Comparison of ENCODE assay signal across 8 cellular contexts in the genomic region with DNA sequence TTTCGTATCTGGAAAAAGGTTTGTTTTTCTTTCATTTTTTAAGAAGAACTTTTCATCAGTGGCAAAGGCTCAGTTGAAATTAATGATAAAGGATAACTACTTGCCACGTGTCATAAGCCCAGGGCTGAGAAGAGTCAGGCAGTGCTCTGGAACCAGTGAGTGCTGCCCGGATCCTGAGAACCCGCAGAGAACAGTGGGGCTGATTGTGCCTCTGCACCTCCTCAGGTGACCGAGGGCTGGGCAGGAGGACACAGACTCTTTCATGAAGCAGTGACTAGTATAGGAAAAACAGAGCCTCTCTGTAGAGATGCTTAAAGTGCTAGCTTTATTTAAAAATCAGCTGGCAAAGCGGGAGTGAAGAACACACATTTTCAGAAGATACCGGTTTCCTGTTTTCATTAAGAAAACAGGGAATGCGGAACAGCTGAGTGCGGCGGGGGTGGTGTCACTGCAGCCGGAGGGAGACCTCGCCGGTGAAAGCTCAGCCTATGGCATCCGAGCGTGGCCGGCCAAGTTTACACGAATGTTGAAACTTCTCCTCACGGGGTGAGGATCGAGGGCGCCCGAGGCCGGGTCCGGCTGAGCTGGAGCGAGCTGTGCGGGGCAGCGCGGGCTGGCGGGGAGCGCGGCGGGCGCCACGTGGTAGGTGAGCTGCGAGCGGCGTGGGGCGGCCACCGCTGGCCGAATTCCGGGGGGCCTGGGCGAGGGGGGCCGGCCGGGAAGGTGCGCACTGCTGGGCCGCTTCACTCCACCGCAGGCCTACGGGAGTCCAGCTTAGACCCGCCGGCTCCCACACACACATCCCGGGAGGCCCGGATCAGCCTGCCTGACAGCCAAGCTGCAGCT.
DNase-seq lines count a peak whose midpoint lies in the region; ATAC-seq and TF ChIP-seq lines count a peak whose summit lies in the region.

No MANE protein-coding gene starts in this region.

- TF ChIP-seq CTCF in Calu3 (IDR thresholded peaks at IDR 0.05; ENCODE audit: unreplicated experiment) (no peak), liver (IDR thresholded peaks at IDR 0.05; ENCODE audit: low read depth, low read length, missing input control) (no peak)

- H3K27me3 Mint-ChIP-seq in Calu3 (ENCODE audit: unreplicated experiment) = no peaks in the 10 kb centered on the region

- H3K36me3 ChIP-seq in ectodermal cell (ENCODE audit: control insufficient read depth, insufficient read depth, low read length) = peaks cover 4% of the 10 kb centered on the region
- H3K36me3 ChIP-seq in liver (ENCODE audit: control insufficient read depth in 4 of 4, insufficient read depth in 3 of 4, low read depth in 1 of 4, low read length in 3 of 4) = peaks cover 2 to 13% (median 11%) of the 10 kb centered on the region in 4 donors

- peaks cover 13% of the 10 kb centered on the region for H3K4me1 Mint-ChIP-seq in Calu3 (ENCODE audit: low read depth, unreplicated experiment)

- peak overlapping the region; percentile 28 for H3K4me3 ChIP-seq in ectodermal cell (ENCODE audit: insufficient read depth, low read depth, low read length)
- peak overlapping the region; percentile 58 to 83 (median 81) for H3K4me3 ChIP-seq in liver (ENCODE audit: low read depth in 1 of 3, low read length in 3 of 3)

- peak overlapping the region; percentile 81 for H3K27ac Mint-ChIP-seq in Calu3 (ENCODE audit: unreplicated experiment)

- peaks cover 28% of the 10 kb centered on the region for H3K27me3 ChIP-seq in ectodermal cell (ENCODE audit: control insufficient read depth, insufficient read depth, low read length, poor library complexity, severe bottlenecking)
- no peaks in the 10 kb centered on the region for H3K27me3 ChIP-seq in liver (ENCODE audit: control insufficient read depth in 4 of 4, insufficient read depth in 4 of 4, low read length in 3 of 4)

- 7 to 8% methylated on average over 51 of the region's 51 CpGs for WGBS in ectodermal cell, 2 experiments
- 2% methylated on average over 51 of the region's 51 CpGs for WGBS in liver

- no peak overlapping the region for H3K27ac ChIP-seq in ectodermal cell (ENCODE audit: insufficient read depth, low read depth, low read length, poor library complexity, severe bottlenecking)
- H3K27ac ChIP-seq in liver (ENCODE audit: low read depth in 1 of 2, low read length in 2 of 2) = peak overlapping the region; percentile 94

- ATAC-seq in HG02588 (IDR thresholded peaks at IDR 0.05; ENCODE audit: unreplicated experiment) = no peak

- H3K36me3 Mint-ChIP-seq in Calu3 (ENCODE audit: insufficient read depth, unreplicated experiment) = peaks cover 21% of the 10 kb centered on the region

- H3K4me3 Mint-ChIP-seq in Calu3 (ENCODE audit: low read depth, unreplicated experiment) = peak overlapping the region; percentile 74

- no TSS peak for BruUV-seq in Calu3 (replicated peaks; lab: Mats Ljungman, UMichigan)

- peak in 1 of 2 donors; percentile 37 for TF ChIP-seq RAD21 in liver (IDR thresholded peaks at IDR 0.05)

- H3K9me3 Mint-ChIP-seq in Calu3 (ENCODE audit: low read depth, unreplicated experiment) = no peaks in the 10 kb centered on the region

- H3K9me3 ChIP-seq in ectodermal cell (ENCODE audit: control insufficient read depth, low read length) (no peaks in the 10 kb centered on the region), liver (ENCODE audit: control insufficient read depth in 4 of 4, low read length in 3 of 4) (no peaks in the 10 kb centered on the region)

- DNase-seq in Calu3 (peak; percentile 66), HuH-7 (ENCODE audit: low spot score) (peak; percentile 48), GM19240 (ENCODE audit: insufficient read length, low spot score) (no peak)
- peak; percentile 8 to 9 for DNase-seq in activated CD4-positive, alpha-beta T cell treated with anti-CD3 and anti-CD28 coated beads, Interleukin-2, amount 50 U/mL, for 4 hours
- DNase-seq in stimulated activated CD4-positive, alpha-beta T cell treated with anti-CD3 and anti-CD28 coated beads, Interleukin-4, amount 100 ng/mL, for 1 hour = peak; percentile 31

- H3K4me1 ChIP-seq in ectodermal cell (ENCODE audit: control insufficient read depth, insufficient read depth, low read length) (no peaks in the 10 kb centered on the region), liver (ENCODE audit: control insufficient read depth in 4 of 4, insufficient read depth in 4 of 4, low read length in 3 of 4) (peaks cover 5 to 64% (median 37%) of the 10 kb centered on the region in 4 donors)

- H3K9ac ChIP-seq in liver (ENCODE audit: low read depth in 1 of 2, low read length in 2 of 2) = peak overlapping the region; percentile 80 to 97

- CTCF ChIA-PET in Calu3 (lab: Charles Lee) = interaction anchor here (0.6 kb wide), 1 partner anchor 217 kb away, joined by 3 read pairs; no protein-coding TSS in a partner anchor

- intact Hi-C loops in Calu3 (cut with micrococcal nuclease; ENCODE audit: unreplicated experiment) = loop anchor here (5.0 kb wide), 1 partner anchor 95 kb away; no protein-coding TSS in a partner anchor

TF ChIP-seq in liver, 16 proteins besides CTCF, POLR2A, EP300 and RAD21:
- peak; percentile 73 for TF ChIP-seq YY1 (IDR thresholded peaks at IDR 0.05)
- TF ChIP-seq EGR1 (IDR thresholded peaks at IDR 0.05; ENCODE audit: low read depth in 2 of 2) = peak; percentile 15 to 62
- TF ChIP-seq, protein P1, sequence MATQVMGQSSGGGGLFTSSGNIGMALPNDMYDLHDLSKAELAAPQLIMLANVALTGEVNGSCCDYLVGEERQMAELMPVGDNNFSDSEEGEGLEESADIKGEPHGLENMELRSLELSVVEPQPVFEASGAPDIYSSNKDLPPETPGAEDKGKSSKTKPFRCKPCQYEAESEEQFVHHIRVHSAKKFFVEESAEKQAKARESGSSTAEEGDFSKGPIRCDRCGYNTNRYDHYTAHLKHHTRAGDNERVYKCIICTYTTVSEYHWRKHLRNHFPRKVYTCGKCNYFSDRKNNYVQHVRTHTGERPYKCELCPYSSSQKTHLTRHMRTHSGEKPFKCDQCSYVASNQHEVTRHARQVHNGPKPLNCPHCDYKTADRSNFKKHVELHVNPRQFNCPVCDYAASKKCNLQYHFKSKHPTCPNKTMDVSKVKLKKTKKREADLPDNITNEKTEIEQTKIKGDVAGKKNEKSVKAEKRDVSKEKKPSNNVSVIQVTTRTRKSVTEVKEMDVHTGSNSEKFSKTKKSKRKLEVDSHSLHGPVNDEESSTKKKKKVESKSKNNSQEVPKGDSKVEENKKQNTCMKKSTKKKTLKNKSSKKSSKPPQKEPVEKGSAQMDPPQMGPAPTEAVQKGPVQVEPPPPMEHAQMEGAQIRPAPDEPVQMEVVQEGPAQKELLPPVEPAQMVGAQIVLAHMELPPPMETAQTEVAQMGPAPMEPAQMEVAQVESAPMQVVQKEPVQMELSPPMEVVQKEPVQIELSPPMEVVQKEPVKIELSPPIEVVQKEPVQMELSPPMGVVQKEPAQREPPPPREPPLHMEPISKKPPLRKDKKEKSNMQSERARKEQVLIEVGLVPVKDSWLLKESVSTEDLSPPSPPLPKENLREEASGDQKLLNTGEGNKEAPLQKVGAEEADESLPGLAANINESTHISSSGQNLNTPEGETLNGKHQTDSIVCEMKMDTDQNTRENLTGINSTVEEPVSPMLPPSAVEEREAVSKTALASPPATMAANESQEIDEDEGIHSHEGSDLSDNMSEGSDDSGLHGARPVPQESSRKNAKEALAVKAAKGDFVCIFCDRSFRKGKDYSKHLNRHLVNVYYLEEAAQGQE (IDR thresholded peaks at IDR 0.05) = no peak
- peak; percentile 11 for TF ChIP-seq FOXA1 (IDR thresholded peaks at IDR 0.05)
- peak; percentile 39 to 57 for TF ChIP-seq HNF4A (conservative IDR thresholded peaks at IDR 0.05)
- TF ChIP-seq TAF1 (conservative IDR thresholded peaks at IDR 0.05) = peak; percentile 44
- TF ChIP-seq SP1 (IDR thresholded peaks at IDR 0.05) = peak; percentile 41
- TF ChIP-seq RXRA (IDR thresholded peaks at IDR 0.05) = peak; percentile 60
- TF ChIP-seq, protein P2, sequence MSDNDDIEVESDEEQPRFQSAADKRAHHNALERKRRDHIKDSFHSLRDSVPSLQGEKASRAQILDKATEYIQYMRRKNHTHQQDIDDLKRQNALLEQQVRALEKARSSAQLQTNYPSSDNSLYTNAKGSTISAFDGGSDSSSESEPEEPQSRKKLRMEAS (IDR thresholded peaks at IDR 0.05) = peak; percentile 54
- TF ChIP-seq, protein P3, sequence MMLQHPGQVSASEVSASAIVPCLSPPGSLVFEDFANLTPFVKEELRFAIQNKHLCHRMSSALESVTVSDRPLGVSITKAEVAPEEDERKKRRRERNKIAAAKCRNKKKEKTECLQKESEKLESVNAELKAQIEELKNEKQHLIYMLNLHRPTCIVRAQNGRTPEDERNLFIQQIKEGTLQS (IDR thresholded peaks at IDR 0.05) = no peak
